ENCODE assay signal across 8 cellular contexts in the genomic region with DNA sequence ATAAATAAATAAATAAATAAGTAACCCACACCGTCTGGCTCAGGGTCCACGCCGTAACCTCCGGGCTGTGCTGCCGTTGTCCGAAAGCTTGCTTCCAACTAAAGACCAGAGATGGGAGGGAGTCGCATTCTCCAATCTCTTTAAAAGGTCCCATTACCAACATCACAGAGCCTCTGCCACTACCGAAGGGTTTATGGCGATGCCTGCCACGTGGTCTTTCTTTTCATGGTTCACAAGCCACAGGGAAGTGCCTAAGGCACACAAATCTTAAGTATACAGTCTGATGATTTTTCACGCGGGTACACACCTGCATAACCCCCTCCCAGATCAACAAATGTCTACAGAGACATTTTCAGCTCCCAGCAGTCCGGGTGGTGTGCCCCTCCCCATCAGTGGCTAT. TPM values are rescaled to one million over a fixed set of nuclear protein-coding genes. Genes with fewer than 3 reads are reported as not detected.
DNase-seq lines count a peak whose midpoint lies in the region; ATAC-seq and TF ChIP-seq lines count a peak whose summit lies in the region.

No MANE protein-coding gene starts in this region.

- intact Hi-C loops in natural killer cell (cut with micrococcal nuclease): no loop called here

- peaks cover 28% of the 10 kb centered on the region for H3K4me1 ChIP-seq in ES-I3 (ENCODE audit: insufficient read depth, low read length)

- no peak for ATAC-seq in natural killer cell
- no peak for ATAC-seq in HG03025 (IDR thresholded peaks at IDR 0.05; ENCODE audit: low FRiP score, unreplicated experiment)
- ATAC-seq in GM21717 (IDR thresholded peaks at IDR 0.05; ENCODE audit: unreplicated experiment): no peak

- no peaks in the 10 kb centered on the region for H3K9me3 ChIP-seq in ES-I3 (ENCODE audit: control insufficient read depth, insufficient read depth, low read length)

- H3K4me3 ChIP-seq in choroid plexus epithelial cell (ENCODE audit: low read depth, low read length): peak overlapping the region; percentile 77

- peak overlapping the region; percentile 77 for H3K9ac ChIP-seq in ES-I3 (ENCODE audit: low read depth, low read length)

- TF ChIP-seq CTCF in choroid plexus epithelial cell (conservative IDR thresholded peaks at IDR 0.05; ENCODE audit: low read depth, low read length) (no peak), natural killer cell (IDR thresholded peaks at IDR 0.05) (no peak)

- peak; percentile 0 to 36 for DNase-seq in NCI-H526 (lab: John Stamatoyannopoulos, UW)
- DNase-seq in choroid plexus epithelial cell (ENCODE audit: low read depth): peak; percentile 38
- no peak for DNase-seq in natural killer cell
- DNase-seq in NCI-H345 treated with DMSO at 0.1 percent for 48 hours (lab: John Stamatoyannopoulos, UW; ENCODE audit: unreplicated experiment): no peak
- no peak for DNase-seq in KG1 (lab: John Stamatoyannopoulos, UW)

- peaks cover 12 to 24% of the 10 kb centered on the region in 2 donors for H3K4me1 Mint-ChIP-seq in natural killer cell

- H3K36me3 ChIP-seq in ES-I3 (ENCODE audit: insufficient read depth, low read length): peaks cover 10% of the 10 kb centered on the region; the same call in 1 of the 2 replicates

- H3K4me3 Mint-ChIP-seq in natural killer cell: peak overlapping the region; percentile 95

- no peaks in the 10 kb centered on the region for H3K9me3 Mint-ChIP-seq in natural killer cell

- no peaks in the 10 kb centered on the region for H3K36me3 Mint-ChIP-seq in natural killer cell

- H3K27me3 Mint-ChIP-seq in natural killer cell (ENCODE audit: low read depth in 2 of 2): peaks cover 0 to 16% of the 10 kb centered on the region in 2 donors

- H3K27ac Mint-ChIP-seq in natural killer cell: peak overlapping the region; percentile 48 to 85

RNA-seq across cellular contexts. Expression of a gene that starts 1.4 kb away (rescaled TPM):
- 100 to 1,000 TPM in 2 of 3 donors, 10 to 100 TPM in 1; 43.7 to 187 (median 116) TPM for total RNA-seq in natural killer cell

RNA-seq across cellular contexts. Expression of a gene that starts 31.8 kb away (rescaled TPM):
- total RNA-seq in natural killer cell: 10 to 100 TPM; 47.2 to 62.3 (median 60.5) TPM

Comparison
In these comparisons a context has a peak if more than half of its experiments do, and no peak if none do; other contexts are left out.
1. DNase-seq: peak in NCI-H526 (2 of 2) and choroid plexus epithelial cell (single experiment); none in natural killer cell (single experiment), NCI-H345 treated with DMSO at 0.1 percent for 48 hours (single experiment) and KG1 (single experiment).